23 cellular contexts compared by ENCODE assay signal in genomic region chr6:90347411-90347841, GRCh38. TPM values are rescaled to one million over a fixed set of nuclear protein-coding genes. Genes with fewer than 3 reads are reported as not detected.
A peak's percentile ranks its signal among the peaks of the same experiment; 100 is the strongest.
DNase-seq lines count a peak whose midpoint lies in the region; ATAC-seq and TF ChIP-seq lines count a peak whose summit lies in the region.
"Had no signal": no experiment of that assay in that cellular context is flagged by ENCODE, and none has a peak within 500 bp of the region (broad histone marks: within the 10 kb centered on the region; RNA-seq: fewer than 3 reads in every experiment).

No MANE protein-coding gene starts in this region.

- CTCF ChIA-PET in mammary epithelial cell (lab: Charles Lee; ENCODE audit: low non-redundant PET): no interaction called here

- H3K9me3 Mint-ChIP-seq in T-helper 2 cell treated with Interferon-gamma antibody and Interleukin-4, amounts not matched to agents 5 μg/mL and 100 μg/mL, for 36 hours: peaks cover 5% of the 10 kb centered on the region
- H3K9me3 Mint-ChIP-seq in stimulated activated naive CD8-positive, alpha-beta T cell treated with anti-CD3 and anti-CD28 coated beads, Interleukin-15, amount 100 ng/mL, for 72 hours: peaks cover 0 to 10% of the 10 kb centered on the region in 2 donors

- TF ChIP-seq CTCF in mammary epithelial cell (conservative IDR thresholded peaks at IDR 0.05 in 1 of 2, IDR thresholded peaks at IDR 0.05 in 1 of 2; ENCODE audit: extremely low read depth in 1 of 2, insufficient read depth in 1 of 2, low read depth in 1 of 2, low read length in 2 of 2): no peak

- no peaks in the 10 kb centered on the region for H3K27me3 ChIP-seq in mammary epithelial cell (ENCODE audit: insufficient read depth, low read length)
- H3K27me3 ChIP-seq: right atrium auricular region had no signal

- H3K36me3 ChIP-seq in mammary epithelial cell (ENCODE audit: insufficient read depth, low read length): no peaks in the 10 kb centered on the region
- H3K36me3 ChIP-seq: BE2C, right atrium auricular region had no signal

- no peak overlapping the region for H3K27ac Mint-ChIP-seq in T-helper 2 cell treated with Interferon-gamma antibody and Interleukin-4, amounts not matched to agents 5 μg/mL and 100 μg/mL, for 36 hours
- peak overlapping the region in 1 of 2 donors; percentile 15 for H3K27ac Mint-ChIP-seq in stimulated activated naive CD8-positive, alpha-beta T cell treated with anti-CD3 and anti-CD28 coated beads, Interleukin-15, amount 100 ng/mL, for 72 hours

- DNase-seq in T-helper 2 cell treated with Interferon-gamma antibody and Interleukin-4, amounts not matched to agents 5 μg/mL and 100 μg/mL, for 36 hours (ENCODE audit: low spot score): peak; percentile 36
- DNase-seq in T-helper 2 cell (no peak), mammary epithelial cell (peak; percentile 57), hypothalamus (lab: John Stamatoyannopoulos, UW) (no peak), foreskin melanocyte (no peak)
- peak; percentile 24 for DNase-seq in stimulated activated CD4-positive, alpha-beta T cell treated with anti-CD3 and anti-CD28 coated beads, Interleukin-4, amount 100 ng/mL, for 24 hours
- no peak for DNase-seq in stimulated activated CD4-positive, alpha-beta T cell treated with anti-CD3 and anti-CD28 coated beads, Interleukin-4, amount 100 ng/mL, for 1 hour
- DNase-seq in stimulated activated naive CD8-positive, alpha-beta T cell treated with anti-CD3 and anti-CD28 coated beads, Interleukin-15, amount 100 ng/mL, for 72 hours: peak in 1 of 2 donors; percentile 21
- DNase-seq: activated CD4-positive, alpha-beta T cell treated with anti-CD3 and anti-CD28 coated beads, Interleukin-2, amount 50 U/mL, for 1 hour; activated effector memory CD4-positive, alpha-beta T cell treated with anti-CD3 and anti-CD28 coated beads, Interleukin-2, amount 50 U/mL, for 16 hours; BE2C; COR-L47; DND-41; hippocampal formation; NCI-H1694; NCI-H82; occipital lobe; PC-9; SK-N-SH; T-helper 9 cell had no signal

- no TSS peak for BruUV-seq in mammary epithelial cell (replicated peaks; lab: Mats Ljungman, UMichigan)

- H3K9me3 ChIP-seq in mammary epithelial cell (replicated peaks; ENCODE audit: insufficient read depth, low read length): no peaks in the 10 kb centered on the region
- H3K9me3 ChIP-seq: BE2C, right atrium auricular region, SK-N-SH had no signal

- no peak overlapping the region for H3K4me3 Mint-ChIP-seq in T-helper 2 cell treated with Interferon-gamma antibody and Interleukin-4, amounts not matched to agents 5 μg/mL and 100 μg/mL, for 36 hours
- no peak overlapping the region for H3K4me3 Mint-ChIP-seq in stimulated activated naive CD8-positive, alpha-beta T cell treated with anti-CD3 and anti-CD28 coated beads, Interleukin-15, amount 100 ng/mL, for 72 hours

- no peaks in the 10 kb centered on the region for H3K27me3 Mint-ChIP-seq in T-helper 2 cell treated with Interferon-gamma antibody and Interleukin-4, amounts not matched to agents 5 μg/mL and 100 μg/mL, for 36 hours (ENCODE audit: low read depth)
- H3K27me3 Mint-ChIP-seq in stimulated activated naive CD8-positive, alpha-beta T cell treated with anti-CD3 and anti-CD28 coated beads, Interleukin-15, amount 100 ng/mL, for 72 hours: no peaks in the 10 kb centered on the region

- H3K9ac ChIP-seq in mammary epithelial cell (ENCODE audit: insufficient read depth, low read length): no peak overlapping the region
- H3K9ac ChIP-seq: SK-N-SH had no signal

- H3K4me2 ChIP-seq in mammary epithelial cell (ENCODE audit: insufficient read depth, low read depth, low read length): no peak overlapping the region
- H3K4me2 ChIP-seq: PC-9, SK-N-SH had no signal

- peak; percentile 84 for ATAC-seq in stimulated activated naive CD8-positive, alpha-beta T cell treated with anti-CD3 and anti-CD28 coated beads, Interleukin-15, amount 100 ng/mL, for 72 hours
- ATAC-seq: HCT116 had no signal

- intact Hi-C loops in mammary epithelial cell (cut with micrococcal nuclease): no loop called here

- H3K27ac ChIP-seq in mammary epithelial cell (ENCODE audit: insufficient read depth, low read depth, low read length): no peak overlapping the region
- H3K27ac ChIP-seq: PC-9, right atrium auricular region had no signal

- no peak overlapping the region for H2AFZ ChIP-seq in mammary epithelial cell (ENCODE audit: low read depth, low read length)
- H2AFZ ChIP-seq: PC-9 had no signal

- in situ Hi-C loops in mammary epithelial cell (cut with MboI; ENCODE audit: low sequenced_read_pairs in 2 of 2): no loop called here

- no peaks in the 10 kb centered on the region for H3K36me3 Mint-ChIP-seq in T-helper 2 cell treated with Interferon-gamma antibody and Interleukin-4, amounts not matched to agents 5 μg/mL and 100 μg/mL, for 36 hours (ENCODE audit: low read depth)

- no peak overlapping the region for H3K4me3 ChIP-seq in mammary epithelial cell (replicated peaks in 1 of 3; ENCODE audit: insufficient read depth in 1 of 3, low read depth in 2 of 3, low read length in 3 of 3)
- H3K4me3 ChIP-seq: lung, PC-9, right atrium auricular region had no signal

- peaks cover 20% of the 10 kb centered on the region for H3K4me1 Mint-ChIP-seq in T-helper 2 cell treated with Interferon-gamma antibody and Interleukin-4, amounts not matched to agents 5 μg/mL and 100 μg/mL, for 36 hours (ENCODE audit: low read depth)
- H3K4me1 Mint-ChIP-seq in stimulated activated naive CD8-positive, alpha-beta T cell treated with anti-CD3 and anti-CD28 coated beads, Interleukin-15, amount 100 ng/mL, for 72 hours: peaks cover 43% of the 10 kb centered on the region

- no peaks in the 10 kb centered on the region for H3K4me1 ChIP-seq in mammary epithelial cell (ENCODE audit: insufficient read depth, low read length)
- H3K4me1 ChIP-seq: BE2C, right atrium auricular region had no signal

- no peaks in the 10 kb centered on the region for H3K79me2 ChIP-seq in mammary epithelial cell (ENCODE audit: insufficient read depth, low read length)

- dilution Hi-C loops in mammary epithelial cell (cut with HindIII; ENCODE audit: low sequenced_read_pairs): no loop called here

- 100% methylated on average over 1 of the region's 1 CpG for WGBS in mammary epithelial cell (ENCODE audit: low coverage, missing lambda C conversion rate)

- H4K20me1 ChIP-seq in mammary epithelial cell (ENCODE audit: insufficient read depth, low read length): no peaks in the 10 kb centered on the region

RNA-seq across cellular contexts. Expression of gene BACH2, which starts 50.8 kb away (rescaled TPM):
- total RNA-seq in mammary epithelial cell: 1 to 10 TPM; 3.6 to 4.5 TPM
- 0.52 TPM for polyA plus RNA-seq in mammary epithelial cell
- 0.57 TPM for polyA minus RNA-seq in mammary epithelial cell

Comparison
In these comparisons a context has a peak if more than half of its experiments do, and no peak if none do; other contexts are left out.
1. DNase-seq: peak in T-helper 2 cell treated with Interferon-gamma antibody and Interleukin-4, amounts not matched to agents 5 μg/mL and 100 μg/mL, for 36 hours (single experiment), stimulated activated CD4-positive, alpha-beta T cell treated with anti-CD3 and anti-CD28 coated beads, Interleukin-4, amount 100 ng/mL, for 24 hours (single experiment) and mammary epithelial cell (single experiment); none in T-helper 2 cell (0 of 5), stimulated activated CD4-positive, alpha-beta T cell treated with anti-CD3 and anti-CD28 coated beads, Interleukin-4, amount 100 ng/mL, for 1 hour (single experiment), hypothalamus (0 of 51) and foreskin melanocyte (single experiment).